ENCODE assay signal across 1 cellular context in the genomic region with DNA sequence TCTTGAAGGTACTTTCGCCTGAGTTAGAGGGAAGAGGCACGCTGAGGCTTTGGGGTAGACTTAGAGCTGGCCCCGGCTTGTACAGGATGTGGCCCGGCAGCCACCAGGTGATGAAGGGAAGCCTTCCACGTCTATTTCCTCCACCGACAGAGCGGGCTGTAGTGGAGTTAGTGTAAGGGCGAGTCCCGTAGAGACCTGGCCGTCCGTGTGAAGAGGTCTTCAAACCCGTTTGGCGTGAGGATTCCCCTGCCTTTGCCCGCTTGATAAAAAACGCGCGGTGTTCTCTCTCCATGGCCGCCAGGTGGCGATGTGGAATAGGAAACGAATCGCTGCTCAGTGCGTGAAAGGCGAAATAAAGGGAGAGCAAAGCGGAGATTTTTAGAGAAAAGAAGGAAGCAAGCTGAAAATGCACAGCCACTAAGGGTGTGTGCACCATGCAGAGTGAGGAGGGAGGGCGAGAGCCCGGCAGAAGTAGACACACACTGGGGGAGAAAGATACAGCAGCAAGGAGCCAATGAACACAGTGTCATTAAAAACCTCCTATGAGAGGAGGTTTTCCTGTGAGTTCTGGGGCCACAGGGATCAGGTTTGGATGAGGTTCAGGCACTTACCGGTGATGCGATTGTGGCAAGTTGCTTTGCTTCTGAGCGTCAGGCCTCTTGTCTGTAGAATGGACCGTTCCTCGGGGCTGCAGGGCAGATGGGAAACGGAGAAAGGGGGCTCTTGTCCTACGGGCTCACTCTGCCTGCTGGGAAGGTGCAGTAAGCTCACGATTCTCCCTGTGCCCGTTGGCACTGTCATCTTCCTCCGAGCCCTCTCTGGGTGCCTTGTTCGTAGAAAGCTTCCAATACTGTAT.
TF ChIP-seq lines count a peak whose summit lies in the region.

No MANE protein-coding gene starts in this region.

TF ChIP-seq in K562, 482 proteins besides CTCF, POLR2A, EP300 and RAD21 (continued from another document and continues in another):
- no peak for TF ChIP-seq NCOA6 (IDR thresholded peaks at IDR 0.05)
- TF ChIP-seq ZC3H11A (IDR thresholded peaks at IDR 0.05; ENCODE audit: low read depth, low read length): no peak
- TF ChIP-seq HNRNPK (IDR thresholded peaks at IDR 0.05; ENCODE audit: low read depth, low read length, poor library complexity, severe bottlenecking): no peak
- no peak for TF ChIP-seq HMGXB4 (CRISPR knock-in tag; IDR thresholded peaks at IDR 0.05)
- TF ChIP-seq PHF8 (IDR thresholded peaks at IDR 0.05; ENCODE audit: borderline replicate concordance, low read length): no peak
- no peak for TF ChIP-seq BRCA1 (IDR thresholded peaks at IDR 0.05)
- no peak for TF ChIP-seq BRCA1 (CRISPR knock-in tag; IDR thresholded peaks at IDR 0.05)
- TF ChIP-seq ZKSCAN8 (CRISPR knock-in tag; IDR thresholded peaks at IDR 0.05): no peak
- TF ChIP-seq SMAD2 (IDR thresholded peaks at IDR 0.05; ENCODE audit: low read depth, low read length): no peak
- no peak for TF ChIP-seq ZNF318 (IDR thresholded peaks at IDR 0.05; ENCODE audit: borderline replicate concordance in 1 of 2, low read depth in 1 of 2)
- TF ChIP-seq, protein P1, sequence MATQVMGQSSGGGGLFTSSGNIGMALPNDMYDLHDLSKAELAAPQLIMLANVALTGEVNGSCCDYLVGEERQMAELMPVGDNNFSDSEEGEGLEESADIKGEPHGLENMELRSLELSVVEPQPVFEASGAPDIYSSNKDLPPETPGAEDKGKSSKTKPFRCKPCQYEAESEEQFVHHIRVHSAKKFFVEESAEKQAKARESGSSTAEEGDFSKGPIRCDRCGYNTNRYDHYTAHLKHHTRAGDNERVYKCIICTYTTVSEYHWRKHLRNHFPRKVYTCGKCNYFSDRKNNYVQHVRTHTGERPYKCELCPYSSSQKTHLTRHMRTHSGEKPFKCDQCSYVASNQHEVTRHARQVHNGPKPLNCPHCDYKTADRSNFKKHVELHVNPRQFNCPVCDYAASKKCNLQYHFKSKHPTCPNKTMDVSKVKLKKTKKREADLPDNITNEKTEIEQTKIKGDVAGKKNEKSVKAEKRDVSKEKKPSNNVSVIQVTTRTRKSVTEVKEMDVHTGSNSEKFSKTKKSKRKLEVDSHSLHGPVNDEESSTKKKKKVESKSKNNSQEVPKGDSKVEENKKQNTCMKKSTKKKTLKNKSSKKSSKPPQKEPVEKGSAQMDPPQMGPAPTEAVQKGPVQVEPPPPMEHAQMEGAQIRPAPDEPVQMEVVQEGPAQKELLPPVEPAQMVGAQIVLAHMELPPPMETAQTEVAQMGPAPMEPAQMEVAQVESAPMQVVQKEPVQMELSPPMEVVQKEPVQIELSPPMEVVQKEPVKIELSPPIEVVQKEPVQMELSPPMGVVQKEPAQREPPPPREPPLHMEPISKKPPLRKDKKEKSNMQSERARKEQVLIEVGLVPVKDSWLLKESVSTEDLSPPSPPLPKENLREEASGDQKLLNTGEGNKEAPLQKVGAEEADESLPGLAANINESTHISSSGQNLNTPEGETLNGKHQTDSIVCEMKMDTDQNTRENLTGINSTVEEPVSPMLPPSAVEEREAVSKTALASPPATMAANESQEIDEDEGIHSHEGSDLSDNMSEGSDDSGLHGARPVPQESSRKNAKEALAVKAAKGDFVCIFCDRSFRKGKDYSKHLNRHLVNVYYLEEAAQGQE (CRISPR knock-in tag; IDR thresholded peaks at IDR 0.05; ENCODE audit: low read depth): no peak
- no peak for TF ChIP-seq RBM15 (IDR thresholded peaks at IDR 0.05; ENCODE audit: insufficient read depth, low read length)
- TF ChIP-seq, protein P2, sequence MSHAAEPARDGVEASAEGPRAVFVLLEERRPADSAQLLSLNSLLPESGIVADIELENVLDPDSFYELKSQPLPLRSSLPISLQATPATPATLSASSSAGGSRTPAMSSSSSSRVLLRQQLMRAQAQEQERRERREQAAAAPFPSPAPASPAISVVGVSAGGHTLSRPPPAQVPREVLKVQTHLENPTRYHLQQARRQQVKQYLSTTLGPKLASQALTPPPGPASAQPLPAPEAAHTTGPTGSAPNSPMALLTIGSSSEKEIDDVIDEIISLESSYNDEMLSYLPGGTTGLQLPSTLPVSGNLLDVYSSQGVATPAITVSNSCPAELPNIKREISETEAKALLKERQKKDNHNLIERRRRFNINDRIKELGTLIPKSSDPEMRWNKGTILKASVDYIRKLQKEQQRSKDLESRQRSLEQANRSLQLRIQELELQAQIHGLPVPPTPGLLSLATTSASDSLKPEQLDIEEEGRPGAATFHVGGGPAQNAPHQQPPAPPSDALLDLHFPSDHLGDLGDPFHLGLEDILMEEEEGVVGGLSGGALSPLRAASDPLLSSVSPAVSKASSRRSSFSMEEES (CRISPR knock-in tag; IDR thresholded peaks at IDR 0.05): no peak
- peak in 1 of 2 experiments; percentile 50; a peak in 1 of 4 replicates for TF ChIP-seq KDM1A (IDR thresholded peaks at IDR 0.05)
- no peak for TF ChIP-seq ZFPM2 (CRISPR knock-in tag; IDR thresholded peaks at IDR 0.05)
- TF ChIP-seq KAT8 (IDR thresholded peaks at IDR 0.05; ENCODE audit: low read depth): no peak
- TF ChIP-seq ELF2 (CRISPR knock-in tag; IDR thresholded peaks at IDR 0.05): no peak
- TF ChIP-seq ZFP1 (CRISPR knock-in tag; IDR thresholded peaks at IDR 0.05): no peak
- TF ChIP-seq MEF2D (tag; conservative IDR thresholded peaks at IDR 0.05; ENCODE audit: low read depth): no peak
- no peak for TF ChIP-seq ZBTB1 (CRISPR knock-in tag; IDR thresholded peaks at IDR 0.05; ENCODE audit: borderline replicate concordance, low read depth)
- no peak for TF ChIP-seq HDAC6 (IDR thresholded peaks at IDR 0.05; ENCODE audit: low read depth, low read length)
- TF ChIP-seq, protein P3, sequence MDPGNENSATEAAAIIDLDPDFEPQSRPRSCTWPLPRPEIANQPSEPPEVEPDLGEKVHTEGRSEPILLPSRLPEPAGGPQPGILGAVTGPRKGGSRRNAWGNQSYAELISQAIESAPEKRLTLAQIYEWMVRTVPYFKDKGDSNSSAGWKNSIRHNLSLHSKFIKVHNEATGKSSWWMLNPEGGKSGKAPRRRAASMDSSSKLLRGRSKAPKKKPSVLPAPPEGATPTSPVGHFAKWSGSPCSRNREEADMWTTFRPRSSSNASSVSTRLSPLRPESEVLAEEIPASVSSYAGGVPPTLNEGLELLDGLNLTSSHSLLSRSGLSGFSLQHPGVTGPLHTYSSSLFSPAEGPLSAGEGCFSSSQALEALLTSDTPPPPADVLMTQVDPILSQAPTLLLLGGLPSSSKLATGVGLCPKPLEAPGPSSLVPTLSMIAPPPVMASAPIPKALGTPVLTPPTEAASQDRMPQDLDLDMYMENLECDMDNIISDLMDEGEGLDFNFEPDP (CRISPR knock-in tag; IDR thresholded peaks at IDR 0.05): no peak
- TF ChIP-seq, protein P4, sequence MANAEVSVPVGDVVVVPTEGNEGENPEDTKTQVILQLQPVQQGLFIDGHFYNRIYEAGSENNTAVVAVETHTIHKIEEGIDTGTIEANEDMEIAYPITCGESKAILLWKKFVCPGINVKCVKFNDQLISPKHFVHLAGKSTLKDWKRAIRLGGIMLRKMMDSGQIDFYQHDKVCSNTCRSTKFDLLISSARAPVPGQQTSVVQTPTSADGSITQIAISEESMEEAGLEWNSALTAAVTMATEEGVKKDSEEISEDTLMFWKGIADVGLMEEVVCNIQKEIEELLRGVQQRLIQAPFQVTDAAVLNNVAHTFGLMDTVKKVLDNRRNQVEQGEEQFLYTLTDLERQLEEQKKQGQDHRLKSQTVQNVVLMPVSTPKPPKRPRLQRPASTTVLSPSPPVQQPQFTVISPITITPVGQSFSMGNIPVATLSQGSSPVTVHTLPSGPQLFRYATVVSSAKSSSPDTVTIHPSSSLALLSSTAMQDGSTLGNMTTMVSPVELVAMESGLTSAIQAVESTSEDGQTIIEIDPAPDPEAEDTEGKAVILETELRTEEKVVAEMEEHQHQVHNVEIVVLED (CRISPR knock-in tag; IDR thresholded peaks at IDR 0.05): no peak
- TF ChIP-seq, protein P5, sequence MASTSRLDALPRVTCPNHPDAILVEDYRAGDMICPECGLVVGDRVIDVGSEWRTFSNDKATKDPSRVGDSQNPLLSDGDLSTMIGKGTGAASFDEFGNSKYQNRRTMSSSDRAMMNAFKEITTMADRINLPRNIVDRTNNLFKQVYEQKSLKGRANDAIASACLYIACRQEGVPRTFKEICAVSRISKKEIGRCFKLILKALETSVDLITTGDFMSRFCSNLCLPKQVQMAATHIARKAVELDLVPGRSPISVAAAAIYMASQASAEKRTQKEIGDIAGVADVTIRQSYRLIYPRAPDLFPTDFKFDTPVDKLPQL (IDR thresholded peaks at IDR 0.05; ENCODE audit: extremely low read depth, insufficient read length): no peak
- no peak for TF ChIP-seq CCNT2 (IDR thresholded peaks at IDR 0.05; ENCODE audit: borderline replicate concordance, extremely low read depth, insufficient read length, low read depth, low read length)
- TF ChIP-seq GATA2 (CRISPR knock-in tag; IDR thresholded peaks at IDR 0.05): no peak
- no peak for TF ChIP-seq RFX7 (CRISPR knock-in tag; IDR thresholded peaks at IDR 0.05)
- no peak for TF ChIP-seq HNRNPL (IDR thresholded peaks at IDR 0.05; ENCODE audit: low read depth, low read length)
- TF ChIP-seq ZNF76 (CRISPR knock-in tag; IDR thresholded peaks at IDR 0.05; ENCODE audit: borderline replicate concordance): no peak
- no peak for TF ChIP-seq SETDB1 (IDR thresholded peaks at IDR 0.05; ENCODE audit: low read length)
- TF ChIP-seq, protein P6, sequence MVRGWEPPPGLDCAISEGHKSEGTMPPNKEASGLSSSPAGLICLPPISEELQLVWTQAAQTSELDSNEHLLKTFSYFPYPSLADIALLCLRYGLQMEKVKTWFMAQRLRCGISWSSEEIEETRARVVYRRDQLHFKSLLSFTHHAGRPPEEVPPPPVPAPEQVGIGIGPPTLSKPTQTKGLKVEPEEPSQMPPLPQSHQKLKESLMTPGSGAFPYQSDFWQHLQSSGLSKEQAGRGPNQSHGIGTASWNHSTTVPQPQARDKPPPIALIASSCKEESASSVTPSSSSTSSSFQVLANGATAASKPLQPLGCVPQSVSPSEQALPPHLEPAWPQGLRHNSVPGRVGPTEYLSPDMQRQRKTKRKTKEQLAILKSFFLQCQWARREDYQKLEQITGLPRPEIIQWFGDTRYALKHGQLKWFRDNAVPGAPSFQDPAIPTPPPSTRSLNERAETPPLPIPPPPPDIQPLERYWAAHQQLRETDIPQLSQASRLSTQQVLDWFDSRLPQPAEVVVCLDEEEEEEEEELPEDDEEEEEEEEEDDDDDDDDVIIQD (CRISPR knock-in tag; IDR thresholded peaks at IDR 0.05): no peak
- TF ChIP-seq CREM (IDR thresholded peaks at IDR 0.05; ENCODE audit: low read depth): peak; percentile 22; the same call in 1 of the 2 replicates
- TF ChIP-seq PRPF4 (IDR thresholded peaks at IDR 0.05; ENCODE audit: insufficient read depth, low read depth, low read length, poor library complexity, severe bottlenecking): no peak
- no peak for TF ChIP-seq MCM3 (IDR thresholded peaks at IDR 0.05)
